Comparison of ENCODE assay signal across 9 cellular contexts in the genomic region with DNA sequence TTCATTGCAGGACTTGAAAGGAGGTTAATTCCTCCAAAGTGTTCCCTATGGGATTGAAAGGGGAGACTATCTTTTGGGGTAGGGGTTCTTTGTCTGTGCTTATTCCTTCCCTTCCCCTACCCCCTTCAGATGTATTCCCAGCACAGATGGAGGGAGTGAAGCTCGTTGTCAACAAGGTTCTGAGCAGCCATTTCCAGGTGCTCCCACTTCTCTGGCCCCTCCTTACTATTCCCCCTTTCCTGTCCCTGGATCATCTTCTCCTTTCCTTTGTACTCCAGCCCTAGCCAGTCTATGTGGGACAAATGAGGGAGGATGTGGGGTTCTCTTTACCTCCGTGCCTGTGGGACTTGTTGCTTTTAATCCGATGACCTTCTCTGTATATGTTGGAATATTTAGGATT. TPM values are rescaled to one million over a fixed set of nuclear protein-coding genes. Genes with fewer than 3 reads are reported as not detected.
DNase-seq lines count a peak whose midpoint lies in the region; ATAC-seq and TF ChIP-seq lines count a peak whose summit lies in the region.
"Had no signal": no experiment of that assay in that cellular context is flagged by ENCODE, and none has a peak within 500 bp of the region (broad histone marks: within the 10 kb centered on the region; RNA-seq: fewer than 3 reads in every experiment).

No MANE protein-coding gene starts in this region.

- H3K9ac ChIP-seq in DND-41 (ENCODE audit: low read depth, low read length) (peak overlapping the region; percentile 70), NT2/D1 (ENCODE audit: insufficient read length, low read depth) (peak overlapping the region; percentile 81)

- peak overlapping the region; percentile 93 for H3K4me2 ChIP-seq in DND-41 (ENCODE audit: insufficient read depth, low read length)

- ATAC-seq in DND-41 (ENCODE audit: insufficient read depth, low read depth): no peak
- ATAC-seq in GM21528 (IDR thresholded peaks at IDR 0.05; ENCODE audit: low FRiP score, unreplicated experiment): no peak

- H3K27ac ChIP-seq in DND-41 (ENCODE audit: low read length) (peak overlapping the region; percentile 88), neutrophil (peak overlapping the region; percentile 85)
- H3K27ac ChIP-seq in effector memory CD4-positive, alpha-beta T cell (ENCODE audit: insufficient read depth, low read length, poor library complexity, severe bottlenecking): no peak overlapping the region

- H2AFZ ChIP-seq in DND-41 (ENCODE audit: low read depth, low read length): peak overlapping the region; percentile 98

- 0 out of 2 replicates have a peak, but pooled peaks cover 3% of the 10 kb centered on the region for H4K20me1 ChIP-seq in DND-41 (ENCODE audit: insufficient read depth, low read length)

- H3K4me1 ChIP-seq in DND-41 (ENCODE audit: insufficient read depth, low read length) (peaks cover 27% of the 10 kb centered on the region), NT2/D1 (ENCODE audit: insufficient read depth, insufficient read length) (peaks cover 16% of the 10 kb centered on the region), neutrophil (ENCODE audit: control insufficient read depth in 1 of 2, insufficient read depth in 1 of 2, low read depth in 1 of 2, low read length in 1 of 2) (peaks cover 35 to 40% of the 10 kb centered on the region in 2 experiments)
- peaks cover 20% of the 10 kb centered on the region for H3K4me1 ChIP-seq in effector memory CD4-positive, alpha-beta T cell (ENCODE audit: control insufficient read depth, insufficient read depth, low read length, poor library complexity, severe bottlenecking)

- H3K27me3 ChIP-seq in DND-41 (ENCODE audit: insufficient read depth, low read length, poor library complexity) (no peaks in the 10 kb centered on the region), NT2/D1 (ENCODE audit: insufficient read depth, insufficient read length) (no peaks in the 10 kb centered on the region), neutrophil (no peaks in the 10 kb centered on the region)
- H3K27me3 ChIP-seq in effector memory CD4-positive, alpha-beta T cell (replicated peaks; ENCODE audit: control insufficient read depth, insufficient read depth, low read length, poor library complexity, severe bottlenecking): no peaks in the 10 kb centered on the region

- peaks cover 13% of the 10 kb centered on the region for H3K79me2 ChIP-seq in DND-41 (ENCODE audit: insufficient read depth, low read length)

- H3K36me3 ChIP-seq in DND-41 (ENCODE audit: insufficient read depth, low read length) (peaks cover 24% of the 10 kb centered on the region), NT2/D1 (ENCODE audit: insufficient read depth, insufficient read length, low read length) (peaks cover 30% of the 10 kb centered on the region), neutrophil (peaks cover 27% of the 10 kb centered on the region)
- H3K36me3 ChIP-seq in effector memory CD4-positive, alpha-beta T cell (ENCODE audit: control insufficient read depth, insufficient read depth, low read length): peaks cover 21% of the 10 kb centered on the region

- no peaks in the 10 kb centered on the region for H3K9me3 ChIP-seq in DND-41 (ENCODE audit: insufficient read depth, low read length, severe bottlenecking)
- no peaks in the 10 kb centered on the region for H3K9me3 ChIP-seq in NT2/D1 (ENCODE audit: insufficient read depth, low read length)
- no peaks in the 10 kb centered on the region for H3K9me3 ChIP-seq in effector memory CD4-positive, alpha-beta T cell (ENCODE audit: control insufficient read depth, low read length)
- H3K9me3 ChIP-seq in neutrophil: no peaks in the 10 kb centered on the region

- in situ Hi-C loops in G401 (cut with HindIII; ENCODE audit: low sequenced_read_pairs): no loop called here

- DNase-seq in DND-41 (no peak), NT2/D1 (ENCODE audit: low read depth, low spot score) (no peak), G401 (ENCODE audit: low spot score) (no peak), NOMO-1 treated with dmso at 0.1 percent for 144 hours (lab: John Stamatoyannopoulos, UW; ENCODE audit: unreplicated experiment) (no peak), NOMO-1 (lab: John Stamatoyannopoulos, UW; ENCODE audit: unreplicated experiment in 2 of 2) (no peak)
- DNase-seq in effector memory CD4-positive, alpha-beta T cell: no peak

- TF ChIP-seq CTCF in DND-41 (IDR thresholded peaks at IDR 0.05; ENCODE audit: borderline replicate concordance, extremely low read depth, low read length, poor library complexity, severe bottlenecking) (no peak), neutrophil (IDR thresholded peaks at IDR 0.05) (no peak)

- H3K4me3 ChIP-seq in DND-41 (ENCODE audit: low read depth in 1 of 2, low read length in 2 of 2): peak overlapping the region; percentile 72 to 89; a peak in 3 of 4 replicates
- peak overlapping the region; percentile 79 for H3K4me3 ChIP-seq in NT2/D1 (ENCODE audit: insufficient read length, low read depth)
- H3K4me3 ChIP-seq in effector memory CD4-positive, alpha-beta T cell (ENCODE audit: insufficient read depth, low read depth, low read length, poor library complexity, severe bottlenecking): peak overlapping the region; percentile 70
- H3K4me3 ChIP-seq in neutrophil (ENCODE audit: low read depth in 1 of 2, low read length in 1 of 2): no peak overlapping the region

RNA-seq across cellular contexts. Expression of gene TOMM40L, which starts 0.9 kb away (rescaled TPM):
- 24.2 and 37.4 TPM in 2 replicates for total RNA-seq in G401 (2014; rRNA removed; shearing (Covaris generic))

RNA-seq across cellular contexts. Expression of gene APOA2, which starts 3.3 kb away (rescaled TPM):
- not detected in 2 replicates for total RNA-seq in G401 (2014; rRNA removed; shearing (Covaris generic))
- total RNA-seq: activated CD8-positive, alpha-beta memory T cell treated with anti-CD3 and anti-CD28 coated beads for 36 hours had no signal

RNA-seq across cellular contexts. Expression of gene NR1I3, which starts 11.2 kb away (rescaled TPM):
- total RNA-seq in G401 (2014; rRNA removed; shearing (Covaris generic)): not detected in 2 replicates
- total RNA-seq: activated CD8-positive, alpha-beta memory T cell treated with anti-CD3 and anti-CD28 coated beads for 36 hours had no signal

RNA-seq across cellular contexts. Expression of gene FCER1G, which starts 11.7 kb away (rescaled TPM):
- total RNA-seq in G401 (2014; rRNA removed; shearing (Covaris generic)): 0.49 TPM in 1 of 2 replicates, not detected in the other

RNA-seq across cellular contexts. Expression of gene NDUFS2, which starts 24.6 kb away (rescaled TPM):
- total RNA-seq in G401 (2014; rRNA removed; shearing (Covaris generic)): 215 and 238 TPM in 2 replicates

Comparison
In these comparisons a context has a peak if more than half of its experiments do, and no peak if none do; other contexts are left out.
1. H3K4me3 ChIP-seq: peak in DND-41 (2 of 2), NT2/D1 (single experiment) and effector memory CD4-positive, alpha-beta T cell (single experiment); none in neutrophil (0 of 2).